ENCODE assay signal across 19 cellular contexts in the genomic region with DNA sequence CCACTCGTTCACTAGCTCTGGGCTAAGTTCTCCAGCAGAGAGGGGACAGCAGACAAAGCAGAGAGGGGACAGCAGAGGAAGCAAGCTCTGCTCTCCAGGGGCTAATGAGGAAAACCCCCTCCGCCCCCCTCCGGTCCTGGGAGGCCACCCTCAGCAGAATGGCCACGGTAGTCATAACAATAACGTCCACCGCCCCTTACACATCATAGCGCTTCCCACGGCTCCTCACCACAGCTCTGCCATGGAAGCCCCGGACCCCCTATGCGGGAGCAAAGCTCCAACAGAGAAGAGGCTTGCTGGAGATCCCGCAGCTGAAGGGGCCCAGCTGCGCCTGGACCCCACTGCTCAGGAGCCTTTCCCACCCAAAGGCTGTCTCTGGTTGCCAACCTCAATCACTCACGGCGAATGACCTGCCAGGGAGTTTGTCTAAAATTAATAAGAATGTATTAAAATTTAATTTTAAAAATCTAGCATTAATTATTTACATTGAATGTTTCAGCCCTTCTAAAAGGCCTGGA. TPM values are rescaled to one million over a fixed set of nuclear protein-coding genes. Genes with fewer than 3 reads are reported as not detected.
DNase-seq lines count a peak whose midpoint lies in the region; TF ChIP-seq lines count a peak whose summit lies in the region.
"Had no signal": no experiment of that assay in that cellular context is flagged by ENCODE, and none has a peak within 500 bp of the region (broad histone marks: within the 10 kb centered on the region; RNA-seq: fewer than 3 reads in every experiment).

No MANE protein-coding gene starts in this region.

- no peak overlapping the region for H2AFZ ChIP-seq in neural progenitor cell (replicated peaks)

- no peak for TF ChIP-seq EP300 in esophagus muscularis mucosa (IDR thresholded peaks at IDR 0.05)

- H3K36me3 ChIP-seq in NT2/D1 (ENCODE audit: insufficient read depth, insufficient read length, low read length) (no peaks in the 10 kb centered on the region), esophagus muscularis mucosa (no peaks in the 10 kb centered on the region), neural progenitor cell (no peaks in the 10 kb centered on the region)

- H3K4me3 Mint-ChIP-seq in neural progenitor cell, result peak overlapping the region; percentile 74

- no peaks in the 10 kb centered on the region for H4K20me1 ChIP-seq in neural progenitor cell (ENCODE audit: low read depth)

- H3F3A ChIP-seq in neural progenitor cell (ENCODE audit: low read depth), result peaks cover 16% of the 10 kb centered on the region

- H3K4me3 ChIP-seq in NT2/D1 (ENCODE audit: insufficient read length, low read depth) (no peak overlapping the region), esophagus muscularis mucosa (peak overlapping the region in 3 of 4 donors; percentile 60 to 76 (median 69)), neural progenitor cell (peak overlapping the region; percentile 67)

- H3K27me3 ChIP-seq in NT2/D1 (ENCODE audit: insufficient read depth, insufficient read length) (peaks cover 48% of the 10 kb centered on the region), esophagus muscularis mucosa (peaks cover 5 to 94% (median 15%) of the 10 kb centered on the region in 4 donors), neural progenitor cell (peaks cover 57% of the 10 kb centered on the region)
- H3K27me3 ChIP-seq: testis had no signal

- H3K9me3 Mint-ChIP-seq in neural progenitor cell, result no peaks in the 10 kb centered on the region

- H3K4me1 Mint-ChIP-seq in neural progenitor cell, result peaks cover 27% of the 10 kb centered on the region

- 60% methylated on average over 14 of the region's 14 CpGs for WGBS in esophagus muscularis mucosa

- H3K27ac ChIP-seq in esophagus muscularis mucosa (replicated peaks in 1 of 4) (no peak overlapping the region), neural progenitor cell (no peak overlapping the region)
- H3K27ac ChIP-seq: coronary artery, testis, VCaP had no signal

- intact Hi-C loops in esophagus muscularis mucosa (cut with DNase I), result no loop called here

- H3K4me2 ChIP-seq in neural progenitor cell, result peak overlapping the region; percentile 99

- H3K79me2 ChIP-seq in neural progenitor cell (ENCODE audit: low read depth), result no peaks in the 10 kb centered on the region

- no peaks in the 10 kb centered on the region for H3K36me3 Mint-ChIP-seq in neural progenitor cell

- TF ChIP-seq POLR2A in esophagus muscularis mucosa (IDR thresholded peaks at IDR 0.05; ENCODE audit: low read depth), result no peak

- H3K4me1 ChIP-seq in NT2/D1 (ENCODE audit: insufficient read depth, insufficient read length) (peaks cover 5% of the 10 kb centered on the region), esophagus muscularis mucosa (peaks cover 9 to 37% (median 31%) of the 10 kb centered on the region in 4 donors), neural progenitor cell (peaks cover 37% of the 10 kb centered on the region)

- peak; percentile 53 for DNase-seq in Daoy (ENCODE audit: low read depth)
- DNase-seq in NT2/D1 (ENCODE audit: low read depth, low spot score), result no peak
- no peak for DNase-seq in esophagus muscularis mucosa (ENCODE audit: extremely low spot score)
- DNase-seq in neural progenitor cell (ENCODE audit: low spot score), result peak; percentile 39
- no peak for DNase-seq in activated effector memory CD4-positive, alpha-beta T cell treated with anti-CD3 and anti-CD28 coated beads, Interleukin-2, amount 50 U/mL, for 16 hours
- DNase-seq in NCI-H2227 (lab: John Stamatoyannopoulos, UW; ENCODE audit: unreplicated experiment), result no peak
- DNase-seq in activated gamma-delta T cell (lab: John Stamatoyannopoulos, UW), result no peak
- DNase-seq: AML-193; aorta; DMS153; MV-4-11; NCI-H2107; NCI-H748 treated with DMSO at 0.1 percent for 48 hours; stimulated activated CD4-positive, alpha-beta T cell treated with anti-CD3 and anti-CD28 coated beads, Interleukin-4, amount 100 ng/mL, for 24 hours; stimulated activated CD8-positive, alpha-beta memory T cell treated with anti-CD3 and anti-CD28 coated beads, Interleukin-4, amount 100 ng/mL, for 48 hours; testis had no signal

- H3K9ac ChIP-seq in NT2/D1 (ENCODE audit: insufficient read length, low read depth), result peak overlapping the region; percentile 64
- H3K9ac ChIP-seq in neural progenitor cell, result no peak overlapping the region

- H3K9me3 ChIP-seq in NT2/D1 (ENCODE audit: insufficient read depth, low read length) (no peaks in the 10 kb centered on the region), esophagus muscularis mucosa (no peaks in the 10 kb centered on the region), neural progenitor cell (ENCODE audit: low read depth) (no peaks in the 10 kb centered on the region)
- H3K9me3 ChIP-seq: testis had no signal

- H3K27me3 Mint-ChIP-seq in neural progenitor cell (ENCODE audit: insufficient read depth, low read depth), result peaks cover 50% of the 10 kb centered on the region

- H3K27ac Mint-ChIP-seq in neural progenitor cell, result no peak overlapping the region

- TF ChIP-seq CTCF in esophagus muscularis mucosa (IDR thresholded peaks at IDR 0.05) (no peak), neural progenitor cell (IDR thresholded peaks at IDR 0.05) (no peak)

RNA-seq across cellular contexts. Expression of gene BEGAIN, which starts 17.4 kb away (rescaled TPM):
- total RNA-seq in Daoy (2014; rRNA removed; shearing (Covaris generic)), result 14.1 and 18.6 TPM in 2 replicates
- 1 to 10 TPM; 3.5 to 7.1 (median 6.6) TPM for total RNA-seq in esophagus muscularis mucosa
- total RNA-seq in neural progenitor cell (ENCODE audit: low replicate concordance), result 4.0 and 13.4 TPM in 2 replicates
- total RNA-seq: glomerular endothelial cell had no signal

Comparison
In these comparisons a context has a peak if more than half of its experiments do, and no peak if none do; other contexts are left out.
1. DNase-seq: peak in Daoy (single experiment) and neural progenitor cell (single experiment); none in NT2/D1 (single experiment), esophagus muscularis mucosa (single experiment), activated effector memory CD4-positive, alpha-beta T cell treated with anti-CD3 and anti-CD28 coated beads, Interleukin-2, amount 50 U/mL, for 16 hours (single experiment), NCI-H2227 (single experiment) and activated gamma-delta T cell (single experiment).